In genomic region chr15:68830141-68830540, GRCh38 we compare ENCODE assay signal across 15 cellular contexts.
"Had no signal": no experiment of that assay in that cellular context is flagged by ENCODE, and none has a peak within 500 bp of the region (broad histone marks: within the 10 kb centered on the region; RNA-seq: fewer than 3 reads in every experiment).

No MANE protein-coding gene starts in this region.

- H3K9me3 Mint-ChIP-seq: stimulated activated naive CD8-positive, alpha-beta T cell treated with anti-CD3 and anti-CD28 coated beads, Interleukin-15, Interleukin-2, amounts not matched to agents 100 ng/mL and 50 ng/mL, for 24 hours; T-helper 2 cell treated with Interferon-gamma antibody and Interleukin-4, amounts not matched to agents 5 μg/mL and 100 μg/mL, for 36 hours had no signal

- FAIRE-seq: bronchial epithelial cell had no signal

- H2AFZ ChIP-seq: hepatocyte had no signal

- H3K4me2 ChIP-seq: hepatocyte had no signal

- H3K4me1 ChIP-seq: ascending aorta, psoas muscle, testis had no signal

- DNase-seq: activated CD4-positive, CD25-positive, alpha-beta regulatory T cell treated with anti-CD3 and anti-CD28 coated beads, Interleukin-2, amount 50 U/mL, for 72 hours; dorsolateral prefrontal cortex; kidney glomerular epithelial cell; mesendoderm; nephron progenitor cell; psoas muscle; spleen; stimulated activated CD8-positive, alpha-beta memory T cell treated with anti-CD3 and anti-CD28 coated beads, Interleukin-4, amount 100 ng/mL, for 48 hours; testis had no signal

- H3K79me2 ChIP-seq: hepatocyte had no signal

- H3K27ac Mint-ChIP-seq: stimulated activated naive CD8-positive, alpha-beta T cell treated with anti-CD3 and anti-CD28 coated beads, Interleukin-15, Interleukin-2, amounts not matched to agents 100 ng/mL and 50 ng/mL, for 24 hours; T-helper 2 cell treated with Interferon-gamma antibody and Interleukin-4, amounts not matched to agents 5 μg/mL and 100 μg/mL, for 36 hours had no signal

- H3K4me3 Mint-ChIP-seq: nephron progenitor cell; stimulated activated naive CD8-positive, alpha-beta T cell treated with anti-CD3 and anti-CD28 coated beads, Interleukin-15, Interleukin-2, amounts not matched to agents 100 ng/mL and 50 ng/mL, for 24 hours; T-helper 2 cell treated with Interferon-gamma antibody and Interleukin-4, amounts not matched to agents 5 μg/mL and 100 μg/mL, for 36 hours had no signal

- H3K9me3 ChIP-seq: psoas muscle, testis had no signal

- ATAC-seq: psoas muscle, sciatic nerve had no signal

- H3K27me3 ChIP-seq: ascending aorta, dorsolateral prefrontal cortex, hepatocyte, testis had no signal

- H3K36me3 ChIP-seq: ascending aorta, spleen had no signal

- H3K27ac ChIP-seq: ascending aorta, hepatocyte, psoas muscle, spleen, testis had no signal

- H3K4me3 ChIP-seq: ascending aorta, dorsolateral prefrontal cortex, hepatocyte, psoas muscle, spleen, testis had no signal

- H3K4me1 Mint-ChIP-seq: nephron progenitor cell had no signal
